In the genomic region with DNA sequence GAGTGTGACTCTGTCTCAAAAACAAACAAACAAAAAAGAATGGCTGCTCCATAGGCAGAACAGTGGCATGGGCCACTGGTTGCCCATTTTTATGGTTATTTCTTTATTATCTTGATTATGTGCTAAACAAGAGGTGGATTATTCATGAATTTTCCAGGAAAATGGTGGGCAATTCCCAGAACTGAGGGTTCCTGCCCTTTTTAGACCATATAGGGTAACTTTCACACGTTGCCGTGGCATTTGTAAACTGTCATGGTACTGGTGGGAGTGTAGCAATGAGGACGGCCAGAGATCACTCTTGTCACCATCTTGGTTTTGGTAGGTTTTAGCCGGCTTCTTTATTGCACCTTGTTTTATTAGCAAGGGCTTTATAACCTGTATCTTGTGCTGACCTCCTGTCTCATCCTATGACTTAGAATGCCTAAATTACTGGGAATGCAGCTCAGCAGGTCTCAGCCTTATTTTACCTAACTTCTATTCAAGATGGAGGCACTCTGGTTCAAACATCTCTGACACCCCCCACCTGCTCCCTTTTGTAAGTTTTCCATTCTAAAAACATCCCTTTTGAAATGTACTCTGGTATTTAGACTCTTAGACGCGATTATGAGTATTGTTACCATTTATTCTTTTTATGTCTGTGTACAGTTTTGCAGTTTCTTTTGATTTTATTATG, we compare ENCODE assay signal across 1 cellular context.
TF ChIP-seq lines count a peak whose summit lies in the region.

No MANE protein-coding gene starts in this region.

TF ChIP-seq in K562, 482 proteins besides CTCF, POLR2A, EP300 and RAD21 (continued from another document and continues in another):
- TF ChIP-seq ZNF224 (CRISPR knock-in tag; IDR thresholded peaks at IDR 0.05) (no peak), HNRNPK (IDR thresholded peaks at IDR 0.05; ENCODE audit: low read depth, low read length, poor library complexity, severe bottlenecking) (no peak), CCNT2 (IDR thresholded peaks at IDR 0.05; ENCODE audit: borderline replicate concordance, extremely low read depth, insufficient read length, low read depth, low read length) (no peak), ZNF699 (CRISPR knock-in tag; IDR thresholded peaks at IDR 0.05; ENCODE audit: insufficient replicate concordance) (no peak), FOXJ3 (CRISPR knock-in tag; IDR thresholded peaks at IDR 0.05) (no peak), RBM15 (IDR thresholded peaks at IDR 0.05; ENCODE audit: insufficient read depth, low read length) (no peak), DACH1 (IDR thresholded peaks at IDR 0.05; ENCODE audit: partially characterized antibody) (no peak), ZNF507 (tag; conservative IDR thresholded peaks at IDR 0.05) (peak; percentile 41; the same call in 1 of the 2 replicates), MEF2A (IDR thresholded peaks at IDR 0.05; ENCODE audit: control insufficient read depth, low read depth, low read length) (no peak), RNF2 (IDR thresholded peaks at IDR 0.05) (no peak), POLR2G (IDR thresholded peaks at IDR 0.05; ENCODE audit: low read depth, low read length) (no peak), KLF16 (IDR thresholded peaks at IDR 0.05) (no peak), KAT2B (IDR thresholded peaks at IDR 0.05; ENCODE audit: low read depth, low read length) (no peak), KAT7 (CRISPR knock-in tag; IDR thresholded peaks at IDR 0.05; ENCODE audit: borderline replicate concordance) (no peak), RBM34 (IDR thresholded peaks at IDR 0.05; ENCODE audit: borderline replicate concordance, insufficient read depth, low read length) (no peak), C11orf30 (IDR thresholded peaks at IDR 0.05; ENCODE audit: low read depth) (no peak), SMAD1 (IDR thresholded peaks at IDR 0.05; ENCODE audit: low read depth, low read length, partially characterized antibody) (no peak), ZC3H8 (IDR thresholded peaks at IDR 0.05) (no peak), TAF15 (IDR thresholded peaks at IDR 0.05; ENCODE audit: low read depth, low read length) (no peak), NFRKB (IDR thresholded peaks at IDR 0.05; ENCODE audit: low read depth) (no peak), ZNF311 (CRISPR knock-in tag; IDR thresholded peaks at IDR 0.05) (peak; percentile 86), SREBF1 (IDR thresholded peaks at IDR 0.05; ENCODE audit: borderline replicate concordance, low read depth, low read length) (no peak), ZZZ3 (IDR thresholded peaks at IDR 0.05) (no peak), CREB1 (IDR thresholded peaks at IDR 0.05) (no peak), CREB1 (CRISPR knock-in tag; IDR thresholded peaks at IDR 0.05) (no peak), U2AF1 (optimal IDR thresholded peaks at IDR 0.05; ENCODE audit: low read depth, low read length) (no peak), ZNF384 (IDR thresholded peaks at IDR 0.05; ENCODE audit: low read depth, low read length) (no peak), HDGF (IDR thresholded peaks at IDR 0.05) (no peak), ZNF589 (CRISPR knock-in tag; IDR thresholded peaks at IDR 0.05; ENCODE audit: low read depth) (peak; percentile 90), ZNF778 (CRISPR knock-in tag; IDR thresholded peaks at IDR 0.05) (no peak), TRIM24 (IDR thresholded peaks at IDR 0.05) (no peak), ZNF146 (CRISPR knock-in tag; IDR thresholded peaks at IDR 0.05; ENCODE audit: unreplicated experiment) (no peak), ZNF436 (CRISPR knock-in tag; IDR thresholded peaks at IDR 0.05) (no peak), ZNF551 (CRISPR knock-in tag; IDR thresholded peaks at IDR 0.05) (no peak), GTF2F1 (IDR thresholded peaks at IDR 0.05; ENCODE audit: low read depth, low read length) (no peak), SPI1 (IDR thresholded peaks at IDR 0.05; ENCODE audit: borderline replicate concordance, low read depth, low read length) (no peak), COPS2 (conservative IDR thresholded peaks at IDR 0.05) (no peak), OTX1 (CRISPR knock-in tag; IDR thresholded peaks at IDR 0.05) (no peak), EHMT2 (IDR thresholded peaks at IDR 0.05) (no peak)
- TF ChIP-seq, protein P1, sequence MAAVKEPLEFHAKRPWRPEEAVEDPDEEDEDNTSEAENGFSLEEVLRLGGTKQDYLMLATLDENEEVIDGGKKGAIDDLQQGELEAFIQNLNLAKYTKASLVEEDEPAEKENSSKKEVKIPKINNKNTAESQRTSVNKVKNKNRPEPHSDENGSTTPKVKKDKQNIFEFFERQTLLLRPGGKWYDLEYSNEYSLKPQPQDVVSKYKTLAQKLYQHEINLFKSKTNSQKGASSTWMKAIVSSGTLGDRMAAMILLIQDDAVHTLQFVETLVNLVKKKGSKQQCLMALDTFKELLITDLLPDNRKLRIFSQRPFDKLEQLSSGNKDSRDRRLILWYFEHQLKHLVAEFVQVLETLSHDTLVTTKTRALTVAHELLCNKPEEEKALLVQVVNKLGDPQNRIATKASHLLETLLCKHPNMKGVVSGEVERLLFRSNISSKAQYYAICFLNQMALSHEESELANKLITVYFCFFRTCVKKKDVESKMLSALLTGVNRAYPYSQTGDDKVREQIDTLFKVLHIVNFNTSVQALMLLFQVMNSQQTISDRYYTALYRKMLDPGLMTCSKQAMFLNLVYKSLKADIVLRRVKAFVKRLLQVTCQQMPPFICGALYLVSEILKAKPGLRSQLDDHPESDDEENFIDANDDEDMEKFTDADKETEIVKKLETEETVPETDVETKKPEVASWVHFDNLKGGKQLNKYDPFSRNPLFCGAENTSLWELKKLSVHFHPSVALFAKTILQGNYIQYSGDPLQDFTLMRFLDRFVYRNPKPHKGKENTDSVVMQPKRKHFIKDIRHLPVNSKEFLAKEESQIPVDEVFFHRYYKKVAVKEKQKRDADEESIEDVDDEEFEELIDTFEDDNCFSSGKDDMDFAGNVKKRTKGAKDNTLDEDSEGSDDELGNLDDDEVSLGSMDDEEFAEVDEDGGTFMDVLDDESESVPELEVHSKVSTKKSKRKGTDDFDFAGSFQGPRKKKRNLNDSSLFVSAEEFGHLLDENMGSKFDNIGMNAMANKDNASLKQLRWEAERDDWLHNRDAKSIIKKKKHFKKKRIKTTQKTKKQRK (IDR thresholded peaks at IDR 0.05; ENCODE audit: borderline replicate concordance, low read depth, low read length) = no peak
- TF ChIP-seq, protein P2, sequence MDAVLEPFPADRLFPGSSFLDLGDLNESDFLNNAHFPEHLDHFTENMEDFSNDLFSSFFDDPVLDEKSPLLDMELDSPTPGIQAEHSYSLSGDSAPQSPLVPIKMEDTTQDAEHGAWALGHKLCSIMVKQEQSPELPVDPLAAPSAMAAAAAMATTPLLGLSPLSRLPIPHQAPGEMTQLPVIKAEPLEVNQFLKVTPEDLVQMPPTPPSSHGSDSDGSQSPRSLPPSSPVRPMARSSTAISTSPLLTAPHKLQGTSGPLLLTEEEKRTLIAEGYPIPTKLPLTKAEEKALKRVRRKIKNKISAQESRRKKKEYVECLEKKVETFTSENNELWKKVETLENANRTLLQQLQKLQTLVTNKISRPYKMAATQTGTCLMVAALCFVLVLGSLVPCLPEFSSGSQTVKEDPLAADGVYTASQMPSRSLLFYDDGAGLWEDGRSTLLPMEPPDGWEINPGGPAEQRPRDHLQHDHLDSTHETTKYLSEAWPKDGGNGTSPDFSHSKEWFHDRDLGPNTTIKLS (IDR thresholded peaks at IDR 0.05; ENCODE audit: borderline replicate concordance, low read depth) = no peak
- TF ChIP-seq, protein P3, sequence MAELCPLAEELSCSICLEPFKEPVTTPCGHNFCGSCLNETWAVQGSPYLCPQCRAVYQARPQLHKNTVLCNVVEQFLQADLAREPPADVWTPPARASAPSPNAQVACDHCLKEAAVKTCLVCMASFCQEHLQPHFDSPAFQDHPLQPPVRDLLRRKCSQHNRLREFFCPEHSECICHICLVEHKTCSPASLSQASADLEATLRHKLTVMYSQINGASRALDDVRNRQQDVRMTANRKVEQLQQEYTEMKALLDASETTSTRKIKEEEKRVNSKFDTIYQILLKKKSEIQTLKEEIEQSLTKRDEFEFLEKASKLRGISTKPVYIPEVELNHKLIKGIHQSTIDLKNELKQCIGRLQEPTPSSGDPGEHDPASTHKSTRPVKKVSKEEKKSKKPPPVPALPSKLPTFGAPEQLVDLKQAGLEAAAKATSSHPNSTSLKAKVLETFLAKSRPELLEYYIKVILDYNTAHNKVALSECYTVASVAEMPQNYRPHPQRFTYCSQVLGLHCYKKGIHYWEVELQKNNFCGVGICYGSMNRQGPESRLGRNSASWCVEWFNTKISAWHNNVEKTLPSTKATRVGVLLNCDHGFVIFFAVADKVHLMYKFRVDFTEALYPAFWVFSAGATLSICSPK (IDR thresholded peaks at IDR 0.05; ENCODE audit: borderline replicate concordance) = no peak
- TF ChIP-seq, protein P4, sequence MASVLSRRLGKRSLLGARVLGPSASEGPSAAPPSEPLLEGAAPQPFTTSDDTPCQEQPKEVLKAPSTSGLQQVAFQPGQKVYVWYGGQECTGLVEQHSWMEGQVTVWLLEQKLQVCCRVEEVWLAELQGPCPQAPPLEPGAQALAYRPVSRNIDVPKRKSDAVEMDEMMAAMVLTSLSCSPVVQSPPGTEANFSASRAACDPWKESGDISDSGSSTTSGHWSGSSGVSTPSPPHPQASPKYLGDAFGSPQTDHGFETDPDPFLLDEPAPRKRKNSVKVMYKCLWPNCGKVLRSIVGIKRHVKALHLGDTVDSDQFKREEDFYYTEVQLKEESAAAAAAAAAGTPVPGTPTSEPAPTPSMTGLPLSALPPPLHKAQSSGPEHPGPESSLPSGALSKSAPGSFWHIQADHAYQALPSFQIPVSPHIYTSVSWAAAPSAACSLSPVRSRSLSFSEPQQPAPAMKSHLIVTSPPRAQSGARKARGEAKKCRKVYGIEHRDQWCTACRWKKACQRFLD (CRISPR knock-in tag; IDR thresholded peaks at IDR 0.05) = peak; percentile 80; the same call in 1 of the 2 replicates
- TF ChIP-seq, protein P5, sequence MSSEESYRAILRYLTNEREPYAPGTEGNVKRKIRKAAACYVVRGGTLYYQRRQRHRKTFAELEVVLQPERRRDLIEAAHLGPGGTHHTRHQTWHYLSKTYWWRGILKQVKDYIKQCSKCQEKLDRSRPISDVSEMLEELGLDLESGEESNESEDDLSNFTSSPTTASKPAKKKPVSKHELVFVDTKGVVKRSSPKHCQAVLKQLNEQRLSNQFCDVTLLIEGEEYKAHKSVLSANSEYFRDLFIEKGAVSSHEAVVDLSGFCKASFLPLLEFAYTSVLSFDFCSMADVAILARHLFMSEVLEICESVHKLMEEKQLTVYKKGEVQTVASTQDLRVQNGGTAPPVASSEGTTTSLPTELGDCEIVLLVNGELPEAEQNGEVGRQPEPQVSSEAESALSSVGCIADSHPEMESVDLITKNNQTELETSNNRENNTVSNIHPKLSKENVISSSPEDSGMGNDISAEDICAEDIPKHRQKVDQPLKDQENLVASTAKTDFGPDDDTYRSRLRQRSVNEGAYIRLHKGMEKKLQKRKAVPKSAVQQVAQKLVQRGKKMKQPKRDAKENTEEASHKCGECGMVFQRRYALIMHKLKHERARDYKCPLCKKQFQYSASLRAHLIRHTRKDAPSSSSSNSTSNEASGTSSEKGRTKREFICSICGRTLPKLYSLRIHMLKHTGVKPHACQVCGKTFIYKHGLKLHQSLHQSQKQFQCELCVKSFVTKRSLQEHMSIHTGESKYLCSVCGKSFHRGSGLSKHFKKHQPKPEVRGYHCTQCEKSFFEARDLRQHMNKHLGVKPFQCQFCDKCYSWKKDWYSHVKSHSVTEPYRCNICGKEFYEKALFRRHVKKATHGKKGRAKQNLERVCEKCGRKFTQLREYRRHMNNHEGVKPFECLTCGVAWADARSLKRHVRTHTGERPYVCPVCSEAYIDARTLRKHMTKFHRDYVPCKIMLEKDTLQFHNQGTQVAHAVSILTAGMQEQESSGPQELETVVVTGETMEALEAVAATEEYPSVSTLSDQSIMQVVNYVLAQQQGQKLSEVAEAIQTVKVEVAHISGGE (CRISPR knock-in tag; IDR thresholded peaks at IDR 0.05) = peak in 1 of 3 experiments; percentile 71; a peak in 2 of 6 replicates
- TF ChIP-seq, protein P6, sequence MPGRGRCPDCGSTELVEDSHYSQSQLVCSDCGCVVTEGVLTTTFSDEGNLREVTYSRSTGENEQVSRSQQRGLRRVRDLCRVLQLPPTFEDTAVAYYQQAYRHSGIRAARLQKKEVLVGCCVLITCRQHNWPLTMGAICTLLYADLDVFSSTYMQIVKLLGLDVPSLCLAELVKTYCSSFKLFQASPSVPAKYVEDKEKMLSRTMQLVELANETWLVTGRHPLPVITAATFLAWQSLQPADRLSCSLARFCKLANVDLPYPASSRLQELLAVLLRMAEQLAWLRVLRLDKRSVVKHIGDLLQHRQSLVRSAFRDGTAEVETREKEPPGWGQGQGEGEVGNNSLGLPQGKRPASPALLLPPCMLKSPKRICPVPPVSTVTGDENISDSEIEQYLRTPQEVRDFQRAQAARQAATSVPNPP (IDR thresholded peaks at IDR 0.05; ENCODE audit: borderline replicate concordance, insufficient read depth, insufficient read length) = no peak
- TF ChIP-seq, protein P7, sequence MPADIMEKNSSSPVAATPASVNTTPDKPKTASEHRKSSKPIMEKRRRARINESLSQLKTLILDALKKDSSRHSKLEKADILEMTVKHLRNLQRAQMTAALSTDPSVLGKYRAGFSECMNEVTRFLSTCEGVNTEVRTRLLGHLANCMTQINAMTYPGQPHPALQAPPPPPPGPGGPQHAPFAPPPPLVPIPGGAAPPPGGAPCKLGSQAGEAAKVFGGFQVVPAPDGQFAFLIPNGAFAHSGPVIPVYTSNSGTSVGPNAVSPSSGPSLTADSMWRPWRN (IDR thresholded peaks at IDR 0.05; ENCODE audit: low read depth) = no peak
- TF ChIP-seq, protein P8, sequence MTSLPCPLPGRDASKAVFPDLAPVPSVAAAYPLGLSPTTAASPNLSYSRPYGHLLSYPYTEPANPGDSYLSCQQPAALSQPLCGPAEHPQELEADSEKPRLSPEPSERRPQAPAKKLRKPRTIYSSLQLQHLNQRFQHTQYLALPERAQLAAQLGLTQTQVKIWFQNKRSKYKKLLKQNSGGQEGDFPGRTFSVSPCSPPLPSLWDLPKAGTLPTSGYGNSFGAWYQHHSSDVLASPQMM (CRISPR knock-in tag; IDR thresholded peaks at IDR 0.05) = no peak
- TF ChIP-seq, protein P9, sequence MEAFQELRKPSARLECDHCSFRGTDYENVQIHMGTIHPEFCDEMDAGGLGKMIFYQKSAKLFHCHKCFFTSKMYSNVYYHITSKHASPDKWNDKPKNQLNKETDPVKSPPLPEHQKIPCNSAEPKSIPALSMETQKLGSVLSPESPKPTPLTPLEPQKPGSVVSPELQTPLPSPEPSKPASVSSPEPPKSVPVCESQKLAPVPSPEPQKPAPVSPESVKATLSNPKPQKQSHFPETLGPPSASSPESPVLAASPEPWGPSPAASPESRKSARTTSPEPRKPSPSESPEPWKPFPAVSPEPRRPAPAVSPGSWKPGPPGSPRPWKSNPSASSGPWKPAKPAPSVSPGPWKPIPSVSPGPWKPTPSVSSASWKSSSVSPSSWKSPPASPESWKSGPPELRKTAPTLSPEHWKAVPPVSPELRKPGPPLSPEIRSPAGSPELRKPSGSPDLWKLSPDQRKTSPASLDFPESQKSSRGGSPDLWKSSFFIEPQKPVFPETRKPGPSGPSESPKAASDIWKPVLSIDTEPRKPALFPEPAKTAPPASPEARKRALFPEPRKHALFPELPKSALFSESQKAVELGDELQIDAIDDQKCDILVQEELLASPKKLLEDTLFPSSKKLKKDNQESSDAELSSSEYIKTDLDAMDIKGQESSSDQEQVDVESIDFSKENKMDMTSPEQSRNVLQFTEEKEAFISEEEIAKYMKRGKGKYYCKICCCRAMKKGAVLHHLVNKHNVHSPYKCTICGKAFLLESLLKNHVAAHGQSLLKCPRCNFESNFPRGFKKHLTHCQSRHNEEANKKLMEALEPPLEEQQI (IDR thresholded peaks at IDR 0.05) = no peak
